24 cellular contexts compared by ENCODE assay signal in genomic region chr12:63922446-63922845, GRCh38.
DNase-seq lines count a peak whose midpoint lies in the region; ATAC-seq, FAIRE-seq and TF ChIP-seq lines count a peak whose summit lies in the region.
"Had no signal": no experiment of that assay in that cellular context is flagged by ENCODE, and none has a peak within 500 bp of the region (broad histone marks: within the 10 kb centered on the region; RNA-seq: fewer than 3 reads in every experiment).

No MANE protein-coding gene starts in this region.

- H3K9me3 ChIP-seq in H1 (ENCODE audit: insufficient read depth in 2 of 2, low read depth in 1 of 2, low read length in 1 of 2), result no peaks in the 10 kb centered on the region
- no peaks in the 10 kb centered on the region for H3K9me3 ChIP-seq in mesenchymal stem cell (ENCODE audit: control insufficient read depth, low read length)
- H3K9me3 ChIP-seq in right cardiac atrium (ENCODE audit: control insufficient read depth, low read length), result no peaks in the 10 kb centered on the region
- H3K9me3 ChIP-seq: ascending aorta; BLaER1 treated with 17β-estradiol and CSF1 and Interleukin-3, amounts not matched to agents 10 nM and 100 nM; lower lobe of right lung; tibial artery had no signal

- H4K91ac ChIP-seq in H1 (replicated peaks; ENCODE audit: insufficient read length, low read length) (no peak overlapping the region), mesenchymal stem cell (ENCODE audit: low read length) (no peak overlapping the region)

- H3K14ac ChIP-seq in H1 (ENCODE audit: insufficient read length), result no peak overlapping the region
- no peak overlapping the region for H3K14ac ChIP-seq in mesenchymal stem cell (ENCODE audit: low read length in 2 of 2)

- H4K8ac ChIP-seq in H1 (ENCODE audit: extremely low read depth, insufficient read depth, low read length) (no peak overlapping the region), mesenchymal stem cell (ENCODE audit: low read length) (no peak overlapping the region)

- CTCF ChIA-PET in H1 (lab: Charles Lee; ENCODE audit: partially characterized antibody), result no interaction called here

- no peak overlapping the region for H2AFZ ChIP-seq in H1 (ENCODE audit: low read length)
- no peak overlapping the region for H2AFZ ChIP-seq in mesenchymal stem cell (ENCODE audit: low read depth, low read length)

- H3K4me3 ChIP-seq in AG10803 (ENCODE audit: low read length), result no peak overlapping the region
- no peak overlapping the region for H3K4me3 ChIP-seq in H1 (ENCODE audit: extremely low read depth in 1 of 4, insufficient read depth in 2 of 4, low read depth in 3 of 4, low read length in 4 of 4)
- H3K4me3 ChIP-seq in mesenchymal stem cell (ENCODE audit: insufficient read depth in 1 of 2, low read depth in 1 of 2, low read length in 2 of 2), result no peak overlapping the region
- H3K4me3 ChIP-seq in right cardiac atrium (ENCODE audit: low read length), result no peak overlapping the region
- H3K4me3 ChIP-seq: ascending aorta; BLaER1 treated with 17β-estradiol and CSF1 and Interleukin-3, amounts not matched to agents 10 nM and 100 nM; dorsolateral prefrontal cortex; lower lobe of right lung; tibial artery had no signal

- no peak overlapping the region for H2BK5ac ChIP-seq in H1 (ENCODE audit: low read depth, low read length)
- no peak overlapping the region for H2BK5ac ChIP-seq in mesenchymal stem cell (ENCODE audit: low read depth, low read length, poor library complexity, severe bottlenecking)

- H3K79me2 ChIP-seq in H1 (ENCODE audit: control insufficient read depth in 1 of 2, insufficient read depth in 2 of 2, low read length in 2 of 2), result no peaks in the 10 kb centered on the region; a peak in 1 of 4 replicates

- H3K18ac ChIP-seq in H1 (ENCODE audit: extremely low read depth, low read length), result no peak overlapping the region; the same call in 1 of the 2 replicates
- H3K18ac ChIP-seq in mesenchymal stem cell (ENCODE audit: low read depth in 1 of 2, low read length in 2 of 2), result no peak overlapping the region

- no peak for TF ChIP-seq RAD21 in H1 (IDR thresholded peaks at IDR 0.05 in 1 of 2, conservative IDR thresholded peaks at IDR 0.05 in 1 of 2; ENCODE audit: low read depth in 2 of 2, low read length in 2 of 2)

- H3K4me2 ChIP-seq in H1 (ENCODE audit: insufficient read depth in 1 of 2, low read depth in 2 of 2, low read length in 2 of 2) (no peak overlapping the region), mesenchymal stem cell (ENCODE audit: low read length, poor library complexity, severe bottlenecking) (no peak overlapping the region)
- H3K4me2 ChIP-seq: BLaER1 treated with 17β-estradiol and CSF1 and Interleukin-3, amounts not matched to agents 10 nM and 100 nM had no signal

- no peaks in the 10 kb centered on the region for H3K36me3 ChIP-seq in H1 (ENCODE audit: control insufficient read depth in 2 of 4, insufficient read depth in 4 of 4, low read length in 3 of 4)
- peaks cover 0 to 12% of the 10 kb centered on the region in 2 experiments for H3K36me3 ChIP-seq in mesenchymal stem cell (ENCODE audit: control insufficient read depth in 1 of 2, insufficient read depth in 2 of 2, low read depth in 1 of 2, low read length in 2 of 2)
- H3K36me3 ChIP-seq: ascending aorta; BLaER1 treated with 17β-estradiol and CSF1 and Interleukin-3, amounts not matched to agents 10 nM and 100 nM; lower lobe of right lung; tibial artery; WERI-Rb-1 had no signal

- no peak overlapping the region for H2BK20ac ChIP-seq in H1 (ENCODE audit: low read length)

- no peak overlapping the region for H3K4me3 Mint-ChIP-seq in activated naive CD8-positive, alpha-beta T cell treated with anti-CD3 and anti-CD28 coated beads, Interleukin-2, amount 50 U/mL, for 24 hours
- H3K4me3 Mint-ChIP-seq: H9, nephron progenitor cell had no signal

- intact Hi-C loops in right cardiac atrium (cut with DNase I), result no loop called here

- H3K27me3 ChIP-seq in H1 (replicated peaks in 1 of 4; ENCODE audit: control insufficient read depth in 3 of 4, extremely low read depth in 1 of 4, insufficient read depth in 3 of 4, low read length in 3 of 4) (no peaks in the 10 kb centered on the region), mesenchymal stem cell (ENCODE audit: control insufficient read depth in 1 of 2, insufficient read depth in 1 of 2, low read length in 2 of 2) (no peaks in the 10 kb centered on the region), right cardiac atrium (ENCODE audit: control insufficient read depth, insufficient read depth) (no peaks in the 10 kb centered on the region)
- H3K27me3 ChIP-seq: ascending aorta; BLaER1 treated with 17β-estradiol and CSF1 and Interleukin-3, amounts not matched to agents 10 nM and 100 nM; dorsolateral prefrontal cortex; tibial artery had no signal

- H2AK5ac ChIP-seq in H1 (ENCODE audit: low read depth, low read length) (no peak overlapping the region), mesenchymal stem cell (ENCODE audit: low read length, severe bottlenecking) (no peak overlapping the region)

- H3K23ac ChIP-seq in H1 (ENCODE audit: insufficient read length) (no peak overlapping the region), mesenchymal stem cell (ENCODE audit: low read length in 2 of 2) (no peak overlapping the region)

- H3K27me3 Mint-ChIP-seq in activated naive CD8-positive, alpha-beta T cell treated with anti-CD3 and anti-CD28 coated beads, Interleukin-2, amount 50 U/mL, for 24 hours, result peaks cover 7% of the 10 kb centered on the region

- no peaks in the 10 kb centered on the region for H3K79me1 ChIP-seq in H1 (ENCODE audit: low read depth, low read length)
- H3K79me1 ChIP-seq in mesenchymal stem cell (replicated peaks; ENCODE audit: low read length, poor library complexity, severe bottlenecking), result peaks cover 11% of the 10 kb centered on the region

- H2BK15ac ChIP-seq in H1 (ENCODE audit: low read length), result no peak overlapping the region
- H2BK15ac ChIP-seq in mesenchymal stem cell (ENCODE audit: low read depth, poor library complexity, severe bottlenecking), result no peak overlapping the region

- no peak overlapping the region for H3K56ac ChIP-seq in H1 (replicated peaks; ENCODE audit: insufficient read length, low read depth, low read length)

- H3K27ac Mint-ChIP-seq in activated naive CD8-positive, alpha-beta T cell treated with anti-CD3 and anti-CD28 coated beads, Interleukin-2, amount 50 U/mL, for 24 hours, result no peak overlapping the region
- H3K27ac Mint-ChIP-seq: H9, nephron progenitor cell had no signal

- H3K27ac ChIP-seq in H1 (ENCODE audit: low read depth, low read length) (no peak overlapping the region), mesenchymal stem cell (ENCODE audit: low read length, poor library complexity, severe bottlenecking) (no peak overlapping the region), right cardiac atrium (ENCODE audit: low read length) (no peak overlapping the region)
- H3K27ac ChIP-seq: ascending aorta; BLaER1 treated with 17β-estradiol and CSF1 and Interleukin-3, amounts not matched to agents 10 nM and 100 nM; dorsolateral prefrontal cortex; lower lobe of right lung; tibial artery; WERI-Rb-1 had no signal

- H3K4ac ChIP-seq in H1 (replicated peaks; ENCODE audit: insufficient read length, low read depth, low read length), result no peak overlapping the region
- H3K4ac ChIP-seq in mesenchymal stem cell (ENCODE audit: low read depth in 1 of 2, low read length in 2 of 2), result peak overlapping the region in 1 of 2 experiments; percentile 44

- H3K4me1 Mint-ChIP-seq in activated naive CD8-positive, alpha-beta T cell treated with anti-CD3 and anti-CD28 coated beads, Interleukin-2, amount 50 U/mL, for 24 hours, result no peaks in the 10 kb centered on the region

- ATAC-seq in HG03139 (IDR thresholded peaks at IDR 0.05; ENCODE audit: unreplicated experiment), result no peak
- no peak for ATAC-seq in activated naive CD8-positive, alpha-beta T cell treated with anti-CD3 and anti-CD28 coated beads, Interleukin-2, amount 50 U/mL, for 24 hours
- no peak for ATAC-seq in HG03439 (IDR thresholded peaks at IDR 0.05; ENCODE audit: unreplicated experiment)
- no peak for ATAC-seq in right cardiac atrium
- ATAC-seq: lower lobe of right lung had no signal

- no peak overlapping the region for H4K5ac ChIP-seq in H1 (ENCODE audit: insufficient read length, low read depth, low read length)

- H3K36me3 Mint-ChIP-seq in activated naive CD8-positive, alpha-beta T cell treated with anti-CD3 and anti-CD28 coated beads, Interleukin-2, amount 50 U/mL, for 24 hours (ENCODE audit: low read depth), result no peaks in the 10 kb centered on the region

- no peak overlapping the region for H2BK120ac ChIP-seq in H1 (replicated peaks; ENCODE audit: low read depth, low read length)
- no peak overlapping the region for H2BK120ac ChIP-seq in mesenchymal stem cell (ENCODE audit: low read depth, low read length)

- H3K9ac ChIP-seq in H1 (replicated peaks in 1 of 4; ENCODE audit: extremely low read depth in 1 of 4, low read depth in 3 of 4, low read length in 3 of 4) (no peak overlapping the region), mesenchymal stem cell (ENCODE audit: low read length) (no peak overlapping the region)
- H3K9ac ChIP-seq: BLaER1 treated with 17β-estradiol and CSF1 and Interleukin-3, amounts not matched to agents 10 nM and 100 nM had no signal

- DNase-seq in AG10803 (ENCODE audit: low read depth) (peak; percentile 97), NCI-H226 (peak; percentile 82), H1 (ENCODE audit: low read depth in 1 of 2, low spot score in 2 of 2) (no peak), mesenchymal stem cell (peak; percentile 71), right cardiac atrium (no peak)
- DNase-seq in activated naive CD8-positive, alpha-beta T cell treated with anti-CD3 and anti-CD28 coated beads, Interleukin-2, amount 50 U/mL, for 24 hours, result no peak
- DNase-seq: activated CD8-positive, alpha-beta memory T cell treated with anti-CD3 and anti-CD28 coated beads for 24 hours; DMS53; dorsolateral prefrontal cortex; H9; Karpas-422; lower lobe of right lung; NCI-H1417; NCI-H510A; nephron progenitor cell; OCI-M1; retina; stimulated activated CD4-positive, alpha-beta T cell treated with anti-CD3 and anti-CD28 coated beads, Interleukin-4, amount 100 ng/mL, for 1 hour; tibial artery; WERI-Rb-1 had no signal

- POLR2A ChIA-PET in H1 (lab: Charles Lee; ENCODE audit: partially characterized antibody), result interaction anchor here (1.3 kb wide), 1 partner anchor 55 kb away, joined by 3 read pairs; no protein-coding TSS in a partner anchor

- no peak for TF ChIP-seq POLR2A in H1 (IDR thresholded peaks at IDR 0.05; ENCODE audit: control extremely low read depth in 1 of 2, low read depth in 2 of 2, low read length in 2 of 2)

- H2BK12ac ChIP-seq in H1 (ENCODE audit: low read depth, low read length) (no peak overlapping the region), mesenchymal stem cell (ENCODE audit: low read length in 2 of 2) (no peak overlapping the region)

- no peak for TF ChIP-seq EP300 in H1 (IDR thresholded peaks at IDR 0.05; ENCODE audit: borderline replicate concordance in 1 of 2, low read depth in 2 of 2, low read length in 2 of 2)

- no peaks in the 10 kb centered on the region for H4K20me1 ChIP-seq in H1 (replicated peaks in 1 of 2; ENCODE audit: control insufficient read depth in 1 of 2, insufficient read depth in 2 of 2, low read length in 2 of 2)
- H4K20me1 ChIP-seq: BLaER1 treated with 17β-estradiol and CSF1 and Interleukin-3, amounts not matched to agents 10 nM and 100 nM had no signal

- no peak for FAIRE-seq in H1 (lab: Jason Lieb, UNC)

- H3K9me3 Mint-ChIP-seq in activated naive CD8-positive, alpha-beta T cell treated with anti-CD3 and anti-CD28 coated beads, Interleukin-2, amount 50 U/mL, for 24 hours, result no peaks in the 10 kb centered on the region
- H3K9me3 Mint-ChIP-seq: H9, nephron progenitor cell had no signal

- H3K4me1 ChIP-seq in H1 (replicated peaks in 1 of 4; ENCODE audit: control insufficient read depth in 3 of 4, insufficient read depth in 4 of 4, low read length in 3 of 4) (peaks cover 0 to 4% (median 2%) of the 10 kb centered on the region in 4 experiments; a peak in 2 of 7 replicates), mesenchymal stem cell (ENCODE audit: control insufficient read depth, insufficient read depth, low read depth, low read length) (peaks cover 6% of the 10 kb centered on the region), right cardiac atrium (ENCODE audit: control insufficient read depth, insufficient read depth, low read length) (peaks cover 5% of the 10 kb centered on the region)

- 80% methylated on average over 1 of the region's 1 CpG; no CpG with 5 or more reads in 1 of the 2 experiments for WGBS in H1 (ENCODE audit: extremely low coverage in 1 of 2, insufficient coverage in 1 of 2, insufficient read length in 1 of 2, insufficient replicate concordance in 2 of 2, low coverage in 1 of 2, low lambda C conversion rate in 2 of 2, missing lambda C conversion rate in 1 of 2), 2 experiments
- WGBS in mesenchymal stem cell, result 71% methylated on average over 1 of the region's 1 CpG
- WGBS in right cardiac atrium, result 91% methylated on average over 1 of the region's 1 CpG

- no peak for TF ChIP-seq CTCF in AG10803 (conservative IDR thresholded peaks at IDR 0.05; ENCODE audit: low read length)
- TF ChIP-seq CTCF in H1 (IDR thresholded peaks at IDR 0.05; ENCODE audit: control extremely low read depth in 1 of 3, insufficient read depth in 1 of 3, low read depth in 1 of 3, low read length in 3 of 3), result no peak

- H3K23me2 ChIP-seq in H1 (ENCODE audit: low read depth, low read length), result no peaks in the 10 kb centered on the region

Comparison
In these comparisons a context has a peak if more than half of its experiments do, and no peak if none do; other contexts are left out.
1. DNase-seq: peak in AG10803 (single experiment), NCI-H226 (single experiment) and mesenchymal stem cell (single experiment); none in H1 (0 of 2), activated naive CD8-positive, alpha-beta T cell treated with anti-CD3 and anti-CD28 coated beads, Interleukin-2, amount 50 U/mL, for 24 hours (single experiment) and right cardiac atrium (0 of 3).